8 cellular contexts compared by ENCODE assay signal in the genomic region with DNA sequence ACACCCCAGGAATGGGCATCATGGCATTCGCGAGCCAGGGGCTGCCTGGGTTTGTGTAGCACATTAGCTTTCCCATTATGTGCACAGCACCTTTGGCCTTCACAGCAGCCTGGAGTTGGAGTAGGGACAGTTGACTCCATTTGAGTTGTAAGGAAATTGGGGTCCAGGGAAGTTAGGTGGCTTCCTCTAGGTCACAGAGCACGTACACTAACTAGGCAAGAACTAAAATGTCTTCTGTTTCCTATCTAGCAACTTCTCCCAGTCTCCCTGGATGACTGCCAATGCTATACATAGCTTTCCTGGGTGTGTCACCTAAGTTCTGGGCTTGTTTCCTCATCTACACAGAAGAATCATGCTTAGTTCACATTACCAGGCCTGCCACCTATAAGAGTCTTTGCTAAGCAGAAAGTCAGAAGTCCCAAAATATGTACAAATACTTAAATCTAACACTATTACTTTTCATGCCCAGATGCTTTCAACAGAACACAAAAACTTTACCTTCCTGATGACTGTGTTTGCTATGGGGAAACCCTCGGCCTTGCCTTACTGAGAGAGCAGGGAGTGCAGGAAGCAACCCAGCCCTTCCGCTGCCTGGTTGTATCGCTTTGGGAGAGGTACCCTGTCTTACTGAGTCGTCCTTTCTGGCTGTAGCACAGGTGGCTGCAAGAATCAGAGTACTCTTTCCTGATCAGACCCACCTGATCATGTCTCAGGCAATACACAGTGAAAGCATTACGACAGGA. TPM values are rescaled to one million over a fixed set of nuclear protein-coding genes. Genes with fewer than 3 reads are reported as not detected.
A peak's percentile ranks its signal among the peaks of the same experiment; 100 is the strongest.
DNase-seq lines count a peak whose midpoint lies in the region; ATAC-seq and TF ChIP-seq lines count a peak whose summit lies in the region.

No MANE protein-coding gene starts in this region.

- TF ChIP-seq CTCF in fibroblast of pulmonary artery (IDR thresholded peaks at IDR 0.05; ENCODE audit: low read length, missing control alignments) (no peak), retinal pigment epithelial cell (conservative IDR thresholded peaks at IDR 0.05; ENCODE audit: low read depth, low read length) (no peak), GM23338 (conservative IDR thresholded peaks at IDR 0.05; ENCODE audit: low read depth in 2 of 2) (no peak)

- H3K9me3 Mint-ChIP-seq in GM23338, result no peaks in the 10 kb centered on the region

- peaks cover 57% of the 10 kb centered on the region for H3K36me3 Mint-ChIP-seq in GM23338 (ENCODE audit: low read depth)

- no peak overlapping the region for H3K4me2 ChIP-seq in GM23338

- H3K27me3 Mint-ChIP-seq in GM23338 (ENCODE audit: insufficient read depth, low read depth, poor library complexity), result no peaks in the 10 kb centered on the region

- no peak overlapping the region for H2AFZ ChIP-seq in GM23338

- peaks cover 4% of the 10 kb centered on the region; the same call in 1 of the 2 replicates for H3K79me2 ChIP-seq in GM23338 (replicated peaks; ENCODE audit: insufficient read depth)

- peaks cover 9% of the 10 kb centered on the region for H3K4me1 Mint-ChIP-seq in GM23338

- H3K27ac ChIP-seq in GM23338 (ENCODE audit: low read depth), result no peak overlapping the region

- H3K27ac Mint-ChIP-seq in GM23338, result no peak overlapping the region

- ATAC-seq in GM21576 (IDR thresholded peaks at IDR 0.05; ENCODE audit: unreplicated experiment) (no peak), HG02623 (IDR thresholded peaks at IDR 0.05; ENCODE audit: unreplicated experiment) (no peak), GM23338 (no peak)

- H3K27me3 ChIP-seq in GM23338 (ENCODE audit: insufficient read depth), result no peaks in the 10 kb centered on the region

- H3K4me3 ChIP-seq in fibroblast of pulmonary artery (replicated peaks; ENCODE audit: low read depth, low read length), result no peak overlapping the region
- no peak overlapping the region for H3K4me3 ChIP-seq in retinal pigment epithelial cell (ENCODE audit: low read length)
- H3K4me3 ChIP-seq in GM23338, result no peak overlapping the region

- no peak overlapping the region for H3K4me3 Mint-ChIP-seq in GM23338

- no peaks in the 10 kb centered on the region for H3F3A ChIP-seq in GM23338 (replicated peaks; ENCODE audit: low read depth)

- H3K9me2 ChIP-seq in GM23338 (ENCODE audit: insufficient read depth), result no peaks in the 10 kb centered on the region

- DNase-seq in EH (ENCODE audit: low read depth) (peak; percentile 94), SIG-M5 (lab: John Stamatoyannopoulos, UW) (peak; percentile 40), fibroblast of pulmonary artery (ENCODE audit: low read depth) (peak; percentile 95), retinal pigment epithelial cell (ENCODE audit: low read depth) (peak; percentile 80), cerebellar nuclear complex (lab: John Stamatoyannopoulos, UW) (no peak), GM23338 (ENCODE audit: low spot score) (no peak)

- H3K4me1 ChIP-seq in GM23338 (ENCODE audit: insufficient read depth), result no peaks in the 10 kb centered on the region

- peaks cover 14% of the 10 kb centered on the region; the same call in 1 of the 2 replicates for H4K20me1 ChIP-seq in GM23338 (replicated peaks; ENCODE audit: insufficient read depth)

- H3K36me3 ChIP-seq in GM23338 (ENCODE audit: insufficient read depth), result peaks cover 3% of the 10 kb centered on the region; the same call in 1 of the 2 replicates

TF ChIP-seq in GM23338, 12 proteins besides CTCF, POLR2A, EP300 and RAD21:
- TF ChIP-seq JUNB (IDR thresholded peaks at IDR 0.05; ENCODE audit: unreplicated experiment) (no peak), CREB1 (CRISPR knock-in tag; IDR thresholded peaks at IDR 0.05; ENCODE audit: low read depth) (no peak), ZNF114 (CRISPR knock-in tag; IDR thresholded peaks at IDR 0.05) (no peak), EZH2 (IDR thresholded peaks at IDR 0.05; ENCODE audit: low read depth, unreplicated experiment) (no peak), ZNF331 (CRISPR knock-in tag; IDR thresholded peaks at IDR 0.05; ENCODE audit: low read depth) (no peak), EZH2phosphoT487 (IDR thresholded peaks at IDR 0.05; ENCODE audit: unreplicated experiment) (no peak), NANOG (IDR thresholded peaks at IDR 0.05; ENCODE audit: borderline replicate concordance) (no peak), POLR2AphosphoS5 (IDR thresholded peaks at IDR 0.05; ENCODE audit: low read depth) (no peak), STAT1 (IDR thresholded peaks at IDR 0.05; ENCODE audit: unreplicated experiment) (no peak)
- TF ChIP-seq, protein P1, sequence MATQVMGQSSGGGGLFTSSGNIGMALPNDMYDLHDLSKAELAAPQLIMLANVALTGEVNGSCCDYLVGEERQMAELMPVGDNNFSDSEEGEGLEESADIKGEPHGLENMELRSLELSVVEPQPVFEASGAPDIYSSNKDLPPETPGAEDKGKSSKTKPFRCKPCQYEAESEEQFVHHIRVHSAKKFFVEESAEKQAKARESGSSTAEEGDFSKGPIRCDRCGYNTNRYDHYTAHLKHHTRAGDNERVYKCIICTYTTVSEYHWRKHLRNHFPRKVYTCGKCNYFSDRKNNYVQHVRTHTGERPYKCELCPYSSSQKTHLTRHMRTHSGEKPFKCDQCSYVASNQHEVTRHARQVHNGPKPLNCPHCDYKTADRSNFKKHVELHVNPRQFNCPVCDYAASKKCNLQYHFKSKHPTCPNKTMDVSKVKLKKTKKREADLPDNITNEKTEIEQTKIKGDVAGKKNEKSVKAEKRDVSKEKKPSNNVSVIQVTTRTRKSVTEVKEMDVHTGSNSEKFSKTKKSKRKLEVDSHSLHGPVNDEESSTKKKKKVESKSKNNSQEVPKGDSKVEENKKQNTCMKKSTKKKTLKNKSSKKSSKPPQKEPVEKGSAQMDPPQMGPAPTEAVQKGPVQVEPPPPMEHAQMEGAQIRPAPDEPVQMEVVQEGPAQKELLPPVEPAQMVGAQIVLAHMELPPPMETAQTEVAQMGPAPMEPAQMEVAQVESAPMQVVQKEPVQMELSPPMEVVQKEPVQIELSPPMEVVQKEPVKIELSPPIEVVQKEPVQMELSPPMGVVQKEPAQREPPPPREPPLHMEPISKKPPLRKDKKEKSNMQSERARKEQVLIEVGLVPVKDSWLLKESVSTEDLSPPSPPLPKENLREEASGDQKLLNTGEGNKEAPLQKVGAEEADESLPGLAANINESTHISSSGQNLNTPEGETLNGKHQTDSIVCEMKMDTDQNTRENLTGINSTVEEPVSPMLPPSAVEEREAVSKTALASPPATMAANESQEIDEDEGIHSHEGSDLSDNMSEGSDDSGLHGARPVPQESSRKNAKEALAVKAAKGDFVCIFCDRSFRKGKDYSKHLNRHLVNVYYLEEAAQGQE (IDR thresholded peaks at IDR 0.05; ENCODE audit: unreplicated experiment), result no peak
- TF ChIP-seq, protein P2, sequence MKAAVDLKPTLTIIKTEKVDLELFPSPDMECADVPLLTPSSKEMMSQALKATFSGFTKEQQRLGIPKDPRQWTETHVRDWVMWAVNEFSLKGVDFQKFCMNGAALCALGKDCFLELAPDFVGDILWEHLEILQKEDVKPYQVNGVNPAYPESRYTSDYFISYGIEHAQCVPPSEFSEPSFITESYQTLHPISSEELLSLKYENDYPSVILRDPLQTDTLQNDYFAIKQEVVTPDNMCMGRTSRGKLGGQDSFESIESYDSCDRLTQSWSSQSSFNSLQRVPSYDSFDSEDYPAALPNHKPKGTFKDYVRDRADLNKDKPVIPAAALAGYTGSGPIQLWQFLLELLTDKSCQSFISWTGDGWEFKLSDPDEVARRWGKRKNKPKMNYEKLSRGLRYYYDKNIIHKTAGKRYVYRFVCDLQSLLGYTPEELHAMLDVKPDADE (IDR thresholded peaks at IDR 0.05), result no peak

RNA-seq across cellular contexts. Expression of a gene that starts 12.0 kb away (rescaled TPM):
- total RNA-seq in GM23338 (2014; rRNA removed; shearing (Covaris generic)), result 64.9 and 81.6 TPM in 2 replicates
- polyA plus RNA-seq in GM23338 (2016; fragmentation: Nextera tagmentation; extraction: Ambion mirVana), result 50.5 and 64.9 TPM in 2 replicates

Comparison
In these comparisons a context has a peak if more than half of its experiments do, and no peak if none do; other contexts are left out.
1. DNase-seq: peak in EH (single experiment), SIG-M5 (single experiment), fibroblast of pulmonary artery (single experiment) and retinal pigment epithelial cell (single experiment); none in cerebellar nuclear complex (0 of 2) and GM23338 (single experiment).